Comparison of ENCODE assay signal across 2 cellular contexts in genomic region chr3:129440648-129441190, GRCh38.
TF ChIP-seq lines count a peak whose summit lies in the region.

No MANE protein-coding gene starts in this region.

TF ChIP-seq in HCT116, 20 proteins besides CTCF, POLR2A, EP300 and RAD21:
- TF ChIP-seq YY1 (IDR thresholded peaks at IDR 0.05; ENCODE audit: extremely low read depth, insufficient replicate concordance, low read depth, low read length): no peak
- no peak for TF ChIP-seq SIN3A (IDR thresholded peaks at IDR 0.05; ENCODE audit: low read depth)
- no peak for TF ChIP-seq ELF1 (IDR thresholded peaks at IDR 0.05; ENCODE audit: borderline replicate concordance, low read depth)
- TF ChIP-seq SRF (IDR thresholded peaks at IDR 0.05; ENCODE audit: low read depth): no peak
- no peak for TF ChIP-seq FOSL1 (IDR thresholded peaks at IDR 0.05; ENCODE audit: low read depth)
- no peak for TF ChIP-seq JUND (IDR thresholded peaks at IDR 0.05)
- no peak for TF ChIP-seq REST (IDR thresholded peaks at IDR 0.05; ENCODE audit: low read depth)
- TF ChIP-seq EGR1 (IDR thresholded peaks at IDR 0.05; ENCODE audit: low read depth): no peak
- no peak for TF ChIP-seq ATF3 (IDR thresholded peaks at IDR 0.05)
- no peak for TF ChIP-seq MAX (IDR thresholded peaks at IDR 0.05)
- TF ChIP-seq EZH2 (IDR thresholded peaks at IDR 0.05): no peak
- no peak for TF ChIP-seq ZFX (IDR thresholded peaks at IDR 0.05)
- TF ChIP-seq ZBTB33 (IDR thresholded peaks at IDR 0.05; ENCODE audit: extremely low read depth, insufficient replicate concordance, low read length): no peak
- TF ChIP-seq POLR2AphosphoS5 (IDR thresholded peaks at IDR 0.05; ENCODE audit: low read depth, low read length): no peak
- no peak for TF ChIP-seq CEBPB (IDR thresholded peaks at IDR 0.05; ENCODE audit: low read depth)
- no peak for TF ChIP-seq SP1 (IDR thresholded peaks at IDR 0.05; ENCODE audit: low read depth)
- TF ChIP-seq EZH2phosphoT487 (IDR thresholded peaks at IDR 0.05; ENCODE audit: borderline replicate concordance): no peak

TF ChIP-seq in K562, 482 proteins besides CTCF, POLR2A, EP300 and RAD21 (continues in another document):
- TF ChIP-seq ZFX (CRISPR knock-in tag; IDR thresholded peaks at IDR 0.05) (peak; percentile 71; the same call in 1 of the 2 replicates), ZNF324 (CRISPR knock-in tag; IDR thresholded peaks at IDR 0.05) (no peak), L3MBTL2 (IDR thresholded peaks at IDR 0.05) (peak; percentile 10; the same call in 1 of the 2 replicates), VEZF1 (CRISPR knock-in tag; IDR thresholded peaks at IDR 0.05) (no peak), MEF2D (tag; conservative IDR thresholded peaks at IDR 0.05; ENCODE audit: low read depth) (no peak), CBFA2T2 (conservative IDR thresholded peaks at IDR 0.05) (no peak), GTF2A2 (tag; IDR thresholded peaks at IDR 0.05) (no peak), ZBTB33 (CRISPR knock-in tag; IDR thresholded peaks at IDR 0.05) (0 out of 2 replicates have a peak, but pooled peaks have one; percentile 20), SETDB1 (IDR thresholded peaks at IDR 0.05; ENCODE audit: low read length) (no peak), SMARCA4 (IDR thresholded peaks at IDR 0.05) (no peak), ZNF639 (CRISPR knock-in tag; conservative IDR thresholded peaks at IDR 0.05 in 1 of 2, IDR thresholded peaks at IDR 0.05 in 1 of 2) (no peak; a peak in 1 of 4 replicates), ZNF740 (CRISPR knock-in tag; IDR thresholded peaks at IDR 0.05) (no peak), ZNF740 (tag; IDR thresholded peaks at IDR 0.05) (no peak), ZNF274 (IDR thresholded peaks at IDR 0.05; ENCODE audit: borderline replicate concordance, low read depth, low read length) (no peak), STAT6 (CRISPR knock-in tag; IDR thresholded peaks at IDR 0.05) (no peak), ZNF347 (CRISPR knock-in tag; IDR thresholded peaks at IDR 0.05; ENCODE audit: low read depth) (no peak), TCFL5 (CRISPR knock-in tag; conservative IDR thresholded peaks at IDR 0.05) (no peak), CTBP1 (IDR thresholded peaks at IDR 0.05; ENCODE audit: borderline replicate concordance) (no peak), YY1 (IDR thresholded peaks at IDR 0.05; ENCODE audit: borderline replicate concordance in 1 of 3, control insufficient read depth in 1 of 3, extremely low read depth in 1 of 3, insufficient read depth in 3 of 3, insufficient read length in 1 of 3, insufficient replicate concordance in 2 of 3, low read depth in 1 of 3, low read length in 2 of 3) (no peak), ZNF707 (CRISPR knock-in tag; conservative IDR thresholded peaks at IDR 0.05) (no peak), ZNF592 (IDR thresholded peaks at IDR 0.05) (0 out of 2 replicates have a peak, but pooled peaks have one; percentile 29), CHD1 (IDR thresholded peaks at IDR 0.05; ENCODE audit: low read length) (peak; percentile 19), REST (CRISPR knock-in tag; IDR thresholded peaks at IDR 0.05; ENCODE audit: low read depth) (no peak), CREB3 (tag; conservative IDR thresholded peaks at IDR 0.05; ENCODE audit: low read depth) (0 out of 2 replicates have a peak, but pooled peaks have one; percentile 31), ZNF77 (CRISPR knock-in tag; IDR thresholded peaks at IDR 0.05) (no peak), ZNF584 (CRISPR knock-in tag; IDR thresholded peaks at IDR 0.05; ENCODE audit: low read depth) (no peak), KDM1A (IDR thresholded peaks at IDR 0.05) (no peak), MYC (IDR thresholded peaks at IDR 0.05; ENCODE audit: low read depth, low read length) (no peak; the same call in 1 of the 2 replicates), MYC (CRISPR knock-in tag; IDR thresholded peaks at IDR 0.05; ENCODE audit: borderline replicate concordance, low read depth) (no peak), ZNF197 (CRISPR knock-in tag; IDR thresholded peaks at IDR 0.05; ENCODE audit: low read depth) (peak; percentile 63; the same call in 1 of the 2 replicates)
